8 cellular contexts compared by ENCODE assay signal in genomic region chr22:23966568-23966967, GRCh38. TPM values are rescaled to one million over a fixed set of nuclear protein-coding genes. Genes with fewer than 3 reads are reported as not detected.
DNase-seq lines count a peak whose midpoint lies in the region; ATAC-seq, FAIRE-seq and TF ChIP-seq lines count a peak whose summit lies in the region.
"Not testable (repeated sequence)": the region's sequence is repeated elsewhere in the genome, so short reads cannot be mapped to it uniquely, and the experiment has no call there.

DDTL (plus strand) TSS chr22:23966888; CDS start chr22:23966915, 27 bp downstream.

- H3K9me3 Mint-ChIP-seq in activated naive CD8-positive, alpha-beta T cell treated with anti-CD3 and anti-CD28 coated beads, Interleukin-2, amount 10 ng/mL, durations not matched to agents 7 days and 5 days; stimulated activated naive B cell treated with anti-CD40 and anti-IgM and Interleukin-4, amounts not matched to agents 10 μg/mL and 1 μg/mL and 100 μg/mL, for 72 hours: not testable (repeated sequence)

- peak; percentile 69 for FAIRE-seq in islet of Langerhans (lab: Jason Lieb, UNC)

- RAD21 ChIA-PET in HCT116 (lab: Charles Lee; ENCODE audit: low non-redundant PET in 1 of 2, low total read pairs in 2 of 2, uncharacterized antibody in 2 of 2, unreplicated experiment in 2 of 2): not testable (repeated sequence)

- TF ChIP-seq POLR2A in HCT116 (IDR thresholded peaks at IDR 0.05; ENCODE audit: borderline replicate concordance, extremely low read depth, insufficient read depth, insufficient read length): not testable (repeated sequence)

- H2AFZ ChIP-seq in HCT116 (ENCODE audit: low read depth, low read length, poor library complexity, severe bottlenecking): not testable (repeated sequence)

- not testable (repeated sequence) for TF ChIP-seq CTCF in HCT116 (IDR thresholded peaks at IDR 0.05 in 2 of 3, conservative IDR thresholded peaks at IDR 0.05 in 1 of 3; ENCODE audit: borderline replicate concordance in 1 of 3, insufficient read depth in 1 of 3, low read depth in 2 of 3, low read length in 2 of 3)

- not testable (repeated sequence) for BruUV-seq in HCT116 (replicated peaks; lab: Mats Ljungman, UMichigan)

- intact Hi-C loops in HCT116 (cut with micrococcal nuclease): not testable (repeated sequence)

- not testable (repeated sequence) for H3K9me3 ChIP-seq in HCT116 (ENCODE audit: control insufficient read depth in 1 of 2, insufficient read depth in 1 of 2, low read depth in 1 of 2, low read length in 2 of 2)

- peaks cover 22% of the 10 kb centered on the region for H3K36me3 Mint-ChIP-seq in activated naive CD8-positive, alpha-beta T cell treated with anti-CD3 and anti-CD28 coated beads, Interleukin-2, amount 10 ng/mL, durations not matched to agents 7 days and 5 days
- H3K36me3 Mint-ChIP-seq in stimulated activated naive B cell treated with anti-CD40 and anti-IgM and Interleukin-4, amounts not matched to agents 10 μg/mL and 1 μg/mL and 100 μg/mL, for 72 hours: peaks cover 18 to 25% of the 10 kb centered on the region in 2 donors

- not testable (repeated sequence) for H3K27ac Mint-ChIP-seq in activated naive CD8-positive, alpha-beta T cell treated with anti-CD3 and anti-CD28 coated beads, Interleukin-2, amount 10 ng/mL, durations not matched to agents 7 days and 5 days; stimulated activated naive B cell treated with anti-CD40 and anti-IgM and Interleukin-4, amounts not matched to agents 10 μg/mL and 1 μg/mL and 100 μg/mL, for 72 hours

- CTCF ChIA-PET in HCT116 (lab: Charles Lee): not testable (repeated sequence)

- H3K79me2 ChIP-seq in HCT116 (ENCODE audit: insufficient read depth, low read length): peaks cover 27% of the 10 kb centered on the region

- ATAC-seq in GM18511 (IDR thresholded peaks at IDR 0.05; ENCODE audit: unreplicated experiment): peak; percentile 92
- peak; percentile 92 for ATAC-seq in GM19452 (IDR thresholded peaks at IDR 0.05; ENCODE audit: unreplicated experiment)
- ATAC-seq in HCT116: peak; percentile 86
- ATAC-seq in HG03064 (IDR thresholded peaks at IDR 0.05; ENCODE audit: low read depth, unreplicated experiment): peak; percentile 80
- peak; percentile 86 for ATAC-seq in HG03565 (IDR thresholded peaks at IDR 0.05; ENCODE audit: unreplicated experiment)
- ATAC-seq in activated naive CD8-positive, alpha-beta T cell treated with anti-CD3 and anti-CD28 coated beads, Interleukin-2, amount 10 ng/mL, durations not matched to agents 7 days and 5 days (ENCODE audit: low read depth): peak; percentile 99
- peak; percentile 95 to 98 for ATAC-seq in stimulated activated naive B cell treated with anti-CD40 and anti-IgM and Interleukin-4, amounts not matched to agents 10 μg/mL and 1 μg/mL and 100 μg/mL, for 72 hours (replicated peaks)

- not testable (repeated sequence) for H3K27me3 Mint-ChIP-seq in activated naive CD8-positive, alpha-beta T cell treated with anti-CD3 and anti-CD28 coated beads, Interleukin-2, amount 10 ng/mL, durations not matched to agents 7 days and 5 days; stimulated activated naive B cell treated with anti-CD40 and anti-IgM and Interleukin-4, amounts not matched to agents 10 μg/mL and 1 μg/mL and 100 μg/mL, for 72 hours

- H3K4me3 Mint-ChIP-seq in activated naive CD8-positive, alpha-beta T cell treated with anti-CD3 and anti-CD28 coated beads, Interleukin-2, amount 10 ng/mL, durations not matched to agents 7 days and 5 days; stimulated activated naive B cell treated with anti-CD40 and anti-IgM and Interleukin-4, amounts not matched to agents 10 μg/mL and 1 μg/mL and 100 μg/mL, for 72 hours: not testable (repeated sequence)

- H3K4me2 ChIP-seq in HCT116 (ENCODE audit: low read length): not testable (repeated sequence)

- H3K4me1 ChIP-seq in HCT116 (ENCODE audit: control insufficient read depth in 1 of 2, insufficient read depth in 2 of 2, low read length in 2 of 2): not testable (repeated sequence)

- not testable (repeated sequence) for DNase-seq in HCT116 (ENCODE audit: low read depth, low spot score); activated naive CD8-positive, alpha-beta T cell treated with anti-CD3 and anti-CD28 coated beads, Interleukin-2, amount 10 ng/mL, durations not matched to agents 7 days and 5 days; stimulated activated naive B cell treated with anti-CD40 and anti-IgM and Interleukin-4, amounts not matched to agents 10 μg/mL and 1 μg/mL and 100 μg/mL, for 72 hours

- not testable (repeated sequence) for TF ChIP-seq RAD21 in HCT116 (IDR thresholded peaks at IDR 0.05; ENCODE audit: low read depth)

- peaks cover 9 to 13% of the 10 kb centered on the region in 2 experiments; a peak in 3 of 4 replicates for H3K36me3 ChIP-seq in HCT116 (ENCODE audit: control insufficient read depth in 1 of 2, insufficient read depth in 2 of 2, low read length in 2 of 2)

- not testable (repeated sequence) for H3K9ac ChIP-seq in HCT116 (ENCODE audit: low read length)

- not testable (repeated sequence) for H3K27ac ChIP-seq in HCT116 (ENCODE audit: low read depth, low read length)

- H4K20me1 ChIP-seq in HCT116 (ENCODE audit: insufficient read depth): not testable (repeated sequence)

- POLR2A ChIA-PET in HCT116 (lab: Charles Lee); activated naive CD8-positive, alpha-beta T cell treated with anti-CD3 and anti-CD28 coated beads, Interleukin-2, amount 10 ng/mL, durations not matched to agents 7 days and 5 days (lab: Charles Lee): not testable (repeated sequence)

- peaks cover 12% of the 10 kb centered on the region for H3K4me1 Mint-ChIP-seq in activated naive CD8-positive, alpha-beta T cell treated with anti-CD3 and anti-CD28 coated beads, Interleukin-2, amount 10 ng/mL, durations not matched to agents 7 days and 5 days
- peaks cover 13 to 18% of the 10 kb centered on the region in 2 donors for H3K4me1 Mint-ChIP-seq in stimulated activated naive B cell treated with anti-CD40 and anti-IgM and Interleukin-4, amounts not matched to agents 10 μg/mL and 1 μg/mL and 100 μg/mL, for 72 hours

- not testable (repeated sequence) for H3K4me3 ChIP-seq in HCT116 (replicated peaks in 1 of 2; ENCODE audit: low read depth in 1 of 2, low read length in 2 of 2)

- not testable (repeated sequence) for H3K27me3 ChIP-seq in HCT116 (ENCODE audit: insufficient read depth, low read length)

- not testable (repeated sequence) for H3K9me2 ChIP-seq in HCT116 (ENCODE audit: insufficient read depth)

RNA-seq across cellular contexts. Expression of gene DDTL, which starts in this region (rescaled TPM):
- 3.4 TPM for total RNA-seq in HCT116 (2021; ENCODE audit: unreplicated experiment)
- 3.1 and 3.8 TPM in 2 replicates for polyA plus RNA-seq in HCT116 (2012)
- not detected for total RNA-seq in activated naive CD8-positive, alpha-beta T cell treated with anti-CD3 and anti-CD28 coated beads, Interleukin-2, amount 10 ng/mL, durations not matched to agents 7 days and 5 days

Comparison
In these comparisons a context has a peak if more than half of its experiments do, and no peak if none do; other contexts are left out.
1. Peak in ATAC-seq in activated naive CD8-positive, alpha-beta T cell treated with anti-CD3 and anti-CD28 coated beads, Interleukin-2, amount 10 ng/mL, durations not matched to agents 7 days and 5 days; RNA of the gene not detected or under 1 TPM.